Comparison of ENCODE assay signal across 25 cellular contexts in genomic region chr10:15735766-15736165, GRCh38. TPM values are rescaled to one million over a fixed set of nuclear protein-coding genes. Genes with fewer than 3 reads are reported as not detected.
DNase-seq lines count a peak whose midpoint lies in the region; ATAC-seq and TF ChIP-seq lines count a peak whose summit lies in the region.
"Had no signal": no experiment of that assay in that cellular context is flagged by ENCODE, and none has a peak within 500 bp of the region (broad histone marks: within the 10 kb centered on the region; RNA-seq: fewer than 3 reads in every experiment).

No MANE protein-coding gene starts in this region.

- no peak overlapping the region for H3K27ac ChIP-seq in thoracic aorta
- H3K27ac ChIP-seq: 22Rv1, right lobe of liver, tibial nerve had no signal

- peaks cover 4% of the 10 kb centered on the region for H3K9me3 Mint-ChIP-seq in activated naive CD8-positive, alpha-beta T cell treated with anti-CD3 and anti-CD28 coated beads for 36 hours
- peaks cover 3% of the 10 kb centered on the region for H3K9me3 Mint-ChIP-seq in progenitor cell of endocrine pancreas (ENCODE audit: low read depth)
- H3K9me3 Mint-ChIP-seq: activated naive CD8-positive, alpha-beta T cell treated with anti-CD3 and anti-CD28 coated beads, Interleukin-2, amount 10 ng/mL, durations not matched to agents 7 days and 5 days had no signal

- peak; percentile 9 for DNase-seq in DMS 273 (lab: John Stamatoyannopoulos, UW; ENCODE audit: unreplicated experiment)
- no peak for DNase-seq in DMS 273 treated with DMSO at 0.1 percent for 48 hours (lab: John Stamatoyannopoulos, UW)
- DNase-seq in fibroblast of peridontal ligament (ENCODE audit: extremely low read depth): peak; percentile 73
- peak in 1 of 3 donors; percentile 10 for DNase-seq in mucosa of descending colon
- DNase-seq in thoracic aorta (ENCODE audit: low spot score): no peak
- no peak for DNase-seq in stimulated activated CD4-positive, alpha-beta T cell treated with anti-CD3 and anti-CD28 coated beads, Interleukin-1b, Interleukin-23, amount 100 ng/mL, for 48 hours
- DNase-seq in activated naive CD8-positive, alpha-beta T cell treated with anti-CD3 and anti-CD28 coated beads for 36 hours: no peak
- DNase-seq in progenitor cell of endocrine pancreas (ENCODE audit: low spot score, unreplicated experiment): no peak
- DNase-seq: activated CD4-positive, alpha-beta T cell treated with anti-CD3 and anti-CD28 coated beads, Interleukin-2, amount 50 U/mL, for 4 hours; activated CD4-positive, CD25-positive, alpha-beta regulatory T cell; activated CD8-positive, alpha-beta memory T cell treated with anti-CD3 and anti-CD28 coated beads, Interleukin-2, amount 50 U/mL, for 48 hours; activated naive CD8-positive, alpha-beta T cell treated with anti-CD3 and anti-CD28 coated beads, Interleukin-2, amount 10 ng/mL, durations not matched to agents 7 days and 5 days; CD4-positive, CD25-positive, alpha-beta regulatory T cell; cerebellar nuclear complex; NCI-H1417; NCI-H2081 treated with DMSO at 0.1 percent for 48 hours; NCI-H345; NCI-H774; right lobe of liver had no signal

- H3K4me1 ChIP-seq in mucosa of descending colon (ENCODE audit: low read depth): no peaks in the 10 kb centered on the region
- H3K4me1 ChIP-seq in thoracic aorta (ENCODE audit: control insufficient read depth in 1 of 2, low read depth in 2 of 2): peaks cover 17 to 45% of the 10 kb centered on the region in 2 donors
- H3K4me1 ChIP-seq: right lobe of liver had no signal

- peaks cover 19% of the 10 kb centered on the region for H3K27me3 Mint-ChIP-seq in activated naive CD8-positive, alpha-beta T cell treated with anti-CD3 and anti-CD28 coated beads for 36 hours
- peaks cover 6% of the 10 kb centered on the region for H3K27me3 Mint-ChIP-seq in progenitor cell of endocrine pancreas

- H3K36me3 ChIP-seq in mucosa of descending colon (ENCODE audit: low read depth) (no peaks in the 10 kb centered on the region), thoracic aorta (no peaks in the 10 kb centered on the region)
- H3K36me3 ChIP-seq: right lobe of liver, tibial nerve had no signal

- no peaks in the 10 kb centered on the region for H3K4me1 Mint-ChIP-seq in activated naive CD8-positive, alpha-beta T cell treated with anti-CD3 and anti-CD28 coated beads for 36 hours
- no peaks in the 10 kb centered on the region for H3K4me1 Mint-ChIP-seq in progenitor cell of endocrine pancreas (ENCODE audit: low read depth)
- H3K4me1 Mint-ChIP-seq: activated naive CD8-positive, alpha-beta T cell treated with anti-CD3 and anti-CD28 coated beads, Interleukin-2, amount 10 ng/mL, durations not matched to agents 7 days and 5 days; CD4-positive, CD25-positive, alpha-beta regulatory T cell had no signal

- no peak overlapping the region for H3K27ac Mint-ChIP-seq in activated naive CD8-positive, alpha-beta T cell treated with anti-CD3 and anti-CD28 coated beads for 36 hours
- H3K27ac Mint-ChIP-seq in progenitor cell of endocrine pancreas: no peak overlapping the region
- H3K27ac Mint-ChIP-seq: activated naive CD8-positive, alpha-beta T cell treated with anti-CD3 and anti-CD28 coated beads, Interleukin-2, amount 10 ng/mL, durations not matched to agents 7 days and 5 days; CD4-positive, CD25-positive, alpha-beta regulatory T cell; stimulated activated naive CD8-positive, alpha-beta T cell treated with anti-CD3 and anti-CD28 coated beads, Interleukin-15, Interleukin-2, amounts not matched to agents 100 ng/mL and 50 ng/mL, for 24 hours had no signal

- ATAC-seq in mucosa of descending colon: peak; percentile 25
- ATAC-seq in thoracic aorta (ENCODE audit: insufficient number of reproducible peaks, low FRiP score, low read depth): no peak
- ATAC-seq: right lobe of liver had no signal

- intact Hi-C loops in mucosa of descending colon (cut with DNase I, micrococcal nuclease): no loop called here

- no peak for TF ChIP-seq CTCF in mucosa of descending colon (IDR thresholded peaks at IDR 0.05)
- TF ChIP-seq CTCF in thoracic aorta (IDR thresholded peaks at IDR 0.05): no peak
- TF ChIP-seq CTCF in progenitor cell of endocrine pancreas (IDR thresholded peaks at IDR 0.05; ENCODE audit: unreplicated experiment): no peak

- no peaks in the 10 kb centered on the region for H3K36me3 Mint-ChIP-seq in activated naive CD8-positive, alpha-beta T cell treated with anti-CD3 and anti-CD28 coated beads for 36 hours
- no peaks in the 10 kb centered on the region for H3K36me3 Mint-ChIP-seq in progenitor cell of endocrine pancreas (ENCODE audit: insufficient read depth)
- H3K36me3 Mint-ChIP-seq: activated naive CD8-positive, alpha-beta T cell treated with anti-CD3 and anti-CD28 coated beads, Interleukin-2, amount 10 ng/mL, durations not matched to agents 7 days and 5 days; CD4-positive, CD25-positive, alpha-beta regulatory T cell had no signal

- H3K27me3 ChIP-seq in thoracic aorta (replicated peaks; ENCODE audit: insufficient read depth): no peaks in the 10 kb centered on the region
- H3K27me3 ChIP-seq: right lobe of liver, tibial nerve had no signal

- H3K9me3 ChIP-seq in mucosa of descending colon: no peaks in the 10 kb centered on the region
- no peaks in the 10 kb centered on the region for H3K9me3 ChIP-seq in thoracic aorta
- H3K9me3 ChIP-seq: right lobe of liver had no signal

- H3K4me3 Mint-ChIP-seq in activated naive CD8-positive, alpha-beta T cell treated with anti-CD3 and anti-CD28 coated beads for 36 hours: no peak overlapping the region
- no peak overlapping the region for H3K4me3 Mint-ChIP-seq in progenitor cell of endocrine pancreas (ENCODE audit: low read depth)
- H3K4me3 Mint-ChIP-seq: activated naive CD8-positive, alpha-beta T cell treated with anti-CD3 and anti-CD28 coated beads, Interleukin-2, amount 10 ng/mL, durations not matched to agents 7 days and 5 days; CD4-positive, CD25-positive, alpha-beta regulatory T cell; stimulated activated naive CD8-positive, alpha-beta T cell treated with anti-CD3 and anti-CD28 coated beads, Interleukin-15, Interleukin-2, amounts not matched to agents 100 ng/mL and 50 ng/mL, for 24 hours had no signal

- H3K4me3 ChIP-seq in mucosa of descending colon (no peak overlapping the region), thoracic aorta (peak overlapping the region; percentile 9)
- H3K4me3 ChIP-seq: right lobe of liver, tibial nerve had no signal

RNA-seq across cellular contexts. Expression of gene ITGA8, which starts 16.0 kb away (rescaled TPM):
- 1 to 10 TPM; 2.2 to 3.4 (median 2.5) TPM for total RNA-seq in mucosa of descending colon
- total RNA-seq in thoracic aorta: 1,000 to 10,000 TPM; 1,137 to 1,173 TPM
- total RNA-seq in activated naive CD8-positive, alpha-beta T cell treated with anti-CD3 and anti-CD28 coated beads for 36 hours: not detected
- 0.36 TPM in 1 of 2 replicates, not detected in the other for total RNA-seq in progenitor cell of endocrine pancreas
- total RNA-seq: activated naive CD8-positive, alpha-beta T cell treated with anti-CD3 and anti-CD28 coated beads, Interleukin-2, amount 10 ng/mL, durations not matched to agents 7 days and 5 days; CD4-positive, CD25-positive, alpha-beta regulatory T cell; HT-29; MCF 10A; OCI-LY7 had no signal

Comparison
In these comparisons a context has a peak if more than half of its experiments do, and no peak if none do; other contexts are left out.
1. DNase-seq: peak in DMS 273 (single experiment) and fibroblast of peridontal ligament (single experiment); none in DMS 273 treated with DMSO at 0.1 percent for 48 hours (single experiment), thoracic aorta (single experiment), stimulated activated CD4-positive, alpha-beta T cell treated with anti-CD3 and anti-CD28 coated beads, Interleukin-1b, Interleukin-23, amount 100 ng/mL, for 48 hours (single experiment), activated naive CD8-positive, alpha-beta T cell treated with anti-CD3 and anti-CD28 coated beads for 36 hours (single experiment) and progenitor cell of endocrine pancreas (single experiment).
2. RNA of gene ITGA8, which starts 16.0 kb away (total RNA-seq): 1,137 to 1,173 TPM in thoracic aorta; 2.2 to 3.4 TPM in mucosa of descending colon, 0.36 TPM in progenitor cell of endocrine pancreas and not detected in activated naive CD8-positive, alpha-beta T cell treated with anti-CD3 and anti-CD28 coated beads for 36 hours; every median in the first group is over 100 times any median in the second.